1 cellular context compared by ENCODE assay signal in genomic region chr1:40633563-40634376, GRCh38.
TF ChIP-seq lines count a peak whose summit lies in the region.

No MANE protein-coding gene starts in this region.

TF ChIP-seq in K562, 482 proteins besides CTCF, POLR2A, EP300 and RAD21 (continued from another document and continues in another):
- no peak for TF ChIP-seq U2AF2 (optimal IDR thresholded peaks at IDR 0.05; ENCODE audit: low read depth, low read length)
- TF ChIP-seq NR2F6 (CRISPR knock-in tag; IDR thresholded peaks at IDR 0.05) = no peak
- TF ChIP-seq ZNF239 (CRISPR knock-in tag; IDR thresholded peaks at IDR 0.05) = no peak
- peak in 1 of 2 experiments; percentile 64; a peak in 2 of 4 replicates for TF ChIP-seq ZMIZ1 (IDR thresholded peaks at IDR 0.05; ENCODE audit: low read depth in 2 of 2, low read length in 2 of 2)
- TF ChIP-seq BRD4 (IDR thresholded peaks at IDR 0.05) = no peak
- no peak for TF ChIP-seq CEBPG (CRISPR knock-in tag; IDR thresholded peaks at IDR 0.05)
- no peak for TF ChIP-seq CEBPG (tag; conservative IDR thresholded peaks at IDR 0.05 in 1 of 2, IDR thresholded peaks at IDR 0.05 in 1 of 2)
- peak; percentile 12; the same call in 1 of the 2 replicates for TF ChIP-seq CREB1 (IDR thresholded peaks at IDR 0.05)
- no peak for TF ChIP-seq CREB1 (CRISPR knock-in tag; IDR thresholded peaks at IDR 0.05)
- no peak for TF ChIP-seq FOS (IDR thresholded peaks at IDR 0.05; ENCODE audit: extremely low read depth, insufficient read length)
- peak; percentile 66; the same call in 1 of the 2 replicates for TF ChIP-seq JUND (IDR thresholded peaks at IDR 0.05; ENCODE audit: borderline replicate concordance, low read depth, low read length)
- peak; percentile 27; the same call in 2 of the 3 replicates for TF ChIP-seq JUND (tag; IDR thresholded peaks at IDR 0.05; ENCODE audit: borderline replicate concordance, low read depth, low read length)
- TF ChIP-seq ZC3H11A (IDR thresholded peaks at IDR 0.05; ENCODE audit: low read depth, low read length) = no peak
- TF ChIP-seq SMARCE1 (IDR thresholded peaks at IDR 0.05) = peak; percentile 79
- no peak for TF ChIP-seq TARDBP (IDR thresholded peaks at IDR 0.05)
- no peak for TF ChIP-seq MXD1 (CRISPR knock-in tag; IDR thresholded peaks at IDR 0.05; ENCODE audit: borderline replicate concordance, poor library complexity, severe bottlenecking)
- no peak for TF ChIP-seq RBM22 (IDR thresholded peaks at IDR 0.05; ENCODE audit: low read depth, low read length, poor library complexity, severe bottlenecking)
- peak; percentile 92 for TF ChIP-seq TAL1 (IDR thresholded peaks at IDR 0.05)
- TF ChIP-seq TEAD1 (CRISPR knock-in tag; IDR thresholded peaks at IDR 0.05) = no peak; a peak in 1 of 4 replicates
- TF ChIP-seq ZNF263 (CRISPR knock-in tag; IDR thresholded peaks at IDR 0.05; ENCODE audit: borderline replicate concordance) = no peak
- TF ChIP-seq CHAMP1 (IDR thresholded peaks at IDR 0.05) = no peak
- no peak for TF ChIP-seq HNRNPH1 (optimal IDR thresholded peaks at IDR 0.05; ENCODE audit: low read depth, low read length)
- TF ChIP-seq NFATC3 (IDR thresholded peaks at IDR 0.05) = no peak
- no peak for TF ChIP-seq BMI1 (IDR thresholded peaks at IDR 0.05; ENCODE audit: low read length)
- TF ChIP-seq ZNF79 (CRISPR knock-in tag; IDR thresholded peaks at IDR 0.05; ENCODE audit: low read depth) = no peak
- no peak for TF ChIP-seq ZNF764 (CRISPR knock-in tag; IDR thresholded peaks at IDR 0.05; ENCODE audit: low read depth)
- no peak for TF ChIP-seq HNRNPUL1 (IDR thresholded peaks at IDR 0.05; ENCODE audit: low read length)
- no peak for TF ChIP-seq PBX2 (CRISPR knock-in tag; IDR thresholded peaks at IDR 0.05; ENCODE audit: low read depth)
- peak; percentile 37; the same call in 1 of the 2 replicates for TF ChIP-seq PBX2 (tag; conservative IDR thresholded peaks at IDR 0.05; ENCODE audit: low read depth)
- TF ChIP-seq STAT6 (CRISPR knock-in tag; IDR thresholded peaks at IDR 0.05) = no peak
- TF ChIP-seq KLF6 (CRISPR knock-in tag; IDR thresholded peaks at IDR 0.05; ENCODE audit: borderline replicate concordance) = no peak
- TF ChIP-seq PML (IDR thresholded peaks at IDR 0.05; ENCODE audit: low read length) = peak; percentile 69
- TF ChIP-seq ZBTB49 (CRISPR knock-in tag; IDR thresholded peaks at IDR 0.05; ENCODE audit: borderline replicate concordance) = no peak
- no peak for TF ChIP-seq ATF1 (CRISPR knock-in tag; IDR thresholded peaks at IDR 0.05)
- peak; percentile 48; the same call in 1 of the 2 replicates for TF ChIP-seq ATF1 (tag; IDR thresholded peaks at IDR 0.05)
